Comparison of ENCODE assay signal across 13 cellular contexts in the genomic region with DNA sequence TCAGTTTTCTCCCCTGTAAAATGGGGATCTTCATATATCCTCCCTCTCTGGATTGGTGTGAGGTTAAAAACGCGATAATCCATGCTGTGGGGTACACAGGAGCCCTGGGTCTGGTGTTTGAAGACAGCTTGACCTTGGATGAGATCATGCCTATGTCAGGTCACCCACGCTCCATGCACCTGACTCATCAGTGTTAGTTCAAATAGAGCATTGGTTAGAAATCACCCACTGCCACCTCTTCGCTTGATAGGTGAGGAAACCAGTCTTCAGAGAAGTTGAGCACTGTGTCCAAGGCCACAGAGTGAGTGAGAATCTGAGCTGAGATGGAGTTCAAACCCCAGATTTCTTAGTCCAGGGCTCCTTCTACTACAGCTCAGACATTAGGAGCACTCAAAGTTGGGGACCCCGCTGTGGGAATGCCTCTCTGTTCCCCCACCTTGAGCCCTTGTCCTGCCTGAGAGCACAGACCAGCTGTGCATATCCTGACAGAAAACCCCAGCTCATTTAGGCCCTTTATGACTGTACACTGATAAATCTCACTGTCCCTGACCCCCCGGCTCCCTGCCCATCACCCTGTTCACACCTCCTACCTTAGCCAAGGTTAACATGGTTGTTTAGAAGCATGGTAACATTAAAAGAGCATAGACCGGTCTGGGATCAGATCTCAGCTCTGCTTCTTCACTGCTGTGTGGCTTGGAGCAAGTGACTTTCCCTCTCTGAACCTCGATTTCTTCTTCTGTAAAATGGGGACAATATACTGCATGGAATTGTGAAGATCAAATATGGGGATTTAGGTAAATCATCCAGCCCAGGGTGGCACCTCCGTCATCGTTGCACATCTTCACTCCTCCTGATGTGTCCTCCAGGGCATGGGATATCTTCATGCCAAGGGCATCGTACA. TPM values are rescaled to one million over a fixed set of nuclear protein-coding genes. Genes with fewer than 3 reads are reported as not detected.
DNase-seq lines count a peak whose midpoint lies in the region; ATAC-seq lines count a peak whose summit lies in the region.
"Had no signal": no experiment of that assay in that cellular context is flagged by ENCODE, and none has a peak within 500 bp of the region (broad histone marks: within the 10 kb centered on the region; RNA-seq: fewer than 3 reads in every experiment).

No MANE protein-coding gene starts in this region.

- peak overlapping the region; percentile 51 for H3K27ac Mint-ChIP-seq in activated naive CD4-positive, alpha-beta T cell treated with anti-CD3 and anti-CD28 coated beads, Interleukin-2, amount 10 ng/mL, durations not matched to agents 7 days and 5 days
- peak overlapping the region; percentile 67 for H3K27ac Mint-ChIP-seq in stimulated activated effector memory CD8-positive, alpha-beta T cell treated with anti-CD3 and anti-CD28 coated beads, Interleukin-12 subunit alpha, Interleukin-12 subunit beta, amount 100 ng/mL, for 72 hours
- H3K27ac Mint-ChIP-seq: activated B cell treated with CpG ODN at 0.5 μM for 24 hours, natural killer cell had no signal

- H3K9me3 Mint-ChIP-seq in activated naive CD4-positive, alpha-beta T cell treated with anti-CD3 and anti-CD28 coated beads, Interleukin-2, amount 10 ng/mL, durations not matched to agents 7 days and 5 days, result no peaks in the 10 kb centered on the region
- H3K9me3 Mint-ChIP-seq in stimulated activated effector memory CD8-positive, alpha-beta T cell treated with anti-CD3 and anti-CD28 coated beads, Interleukin-12 subunit alpha, Interleukin-12 subunit beta, amount 100 ng/mL, for 72 hours, result no peaks in the 10 kb centered on the region
- H3K9me3 Mint-ChIP-seq: activated B cell treated with CpG ODN at 0.5 μM for 24 hours, natural killer cell had no signal

- H3K27me3 Mint-ChIP-seq in activated naive CD4-positive, alpha-beta T cell treated with anti-CD3 and anti-CD28 coated beads, Interleukin-2, amount 10 ng/mL, durations not matched to agents 7 days and 5 days, result no peaks in the 10 kb centered on the region
- H3K27me3 Mint-ChIP-seq: activated B cell treated with CpG ODN at 0.5 μM for 24 hours had no signal

- H3K4me1 Mint-ChIP-seq in activated naive CD4-positive, alpha-beta T cell treated with anti-CD3 and anti-CD28 coated beads, Interleukin-2, amount 10 ng/mL, durations not matched to agents 7 days and 5 days, result peaks cover 14% of the 10 kb centered on the region
- peaks cover 11% of the 10 kb centered on the region for H3K4me1 Mint-ChIP-seq in stimulated activated effector memory CD8-positive, alpha-beta T cell treated with anti-CD3 and anti-CD28 coated beads, Interleukin-12 subunit alpha, Interleukin-12 subunit beta, amount 100 ng/mL, for 72 hours
- H3K4me1 Mint-ChIP-seq: activated B cell treated with CpG ODN at 0.5 μM for 24 hours, natural killer cell had no signal

- no peak overlapping the region for H3K4me3 Mint-ChIP-seq in activated naive CD4-positive, alpha-beta T cell treated with anti-CD3 and anti-CD28 coated beads, Interleukin-2, amount 10 ng/mL, durations not matched to agents 7 days and 5 days
- H3K4me3 Mint-ChIP-seq in stimulated activated effector memory CD8-positive, alpha-beta T cell treated with anti-CD3 and anti-CD28 coated beads, Interleukin-12 subunit alpha, Interleukin-12 subunit beta, amount 100 ng/mL, for 72 hours, result no peak overlapping the region
- H3K4me3 Mint-ChIP-seq: activated B cell treated with CpG ODN at 0.5 μM for 24 hours, natural killer cell had no signal

- DNase-seq in activated naive CD4-positive, alpha-beta T cell treated with anti-CD3 and anti-CD28 coated beads, Interleukin-2, amount 10 ng/mL, durations not matched to agents 7 days and 5 days, result no peak
- DNase-seq in activated naive CD4-positive, alpha-beta T cell treated with anti-CD3 and anti-CD28 coated beads, Interleukin-2, amount 50 U/mL, for 16 hours, result no peak
- peak; percentile 47 for DNase-seq in amniotic epithelial cell (ENCODE audit: low read depth)
- no peak for DNase-seq in stimulated activated effector memory CD8-positive, alpha-beta T cell treated with anti-CD3 and anti-CD28 coated beads, Interleukin-12 subunit alpha, Interleukin-12 subunit beta, amount 100 ng/mL, for 72 hours (ENCODE audit: low spot score in 2 of 2)
- no peak for DNase-seq in NCI-H526 treated with DMSO at 0.1 percent for 48 hours (lab: John Stamatoyannopoulos, UW)
- no peak for DNase-seq in posterior vena cava (ENCODE audit: low spot score)
- DNase-seq: activated B cell treated with CpG ODN at 0.5 μM for 24 hours; natural killer cell; NCI-H1436; SHP77 treated with DMSO at 0.1 percent for 48 hours; stimulated activated CD4-positive, alpha-beta T cell treated with anti-CD3 and anti-CD28 coated beads, Interleukin-1b, Interleukin-23, amount 100 ng/mL, for 48 hours; upper lobe of left lung had no signal

- ATAC-seq in HG02852 (IDR thresholded peaks at IDR 0.05; ENCODE audit: unreplicated experiment), result peak; percentile 52
- ATAC-seq in stimulated activated effector memory CD8-positive, alpha-beta T cell treated with anti-CD3 and anti-CD28 coated beads, Interleukin-12 subunit alpha, Interleukin-12 subunit beta, amount 100 ng/mL, for 72 hours, result peak; percentile 86
- ATAC-seq: natural killer cell had no signal

- CTCF ChIA-PET in activated naive CD4-positive, alpha-beta T cell treated with anti-CD3 and anti-CD28 coated beads, Interleukin-2, amount 10 ng/mL, durations not matched to agents 7 days and 5 days (lab: Charles Lee), result interaction anchor here (1.1 to 10.6 kb wide), 8 partner anchors 8 to 256 kb away, joined by 3 to 153 read pairs (median 4); no protein-coding TSS in a partner anchor

- H3K36me3 Mint-ChIP-seq in activated naive CD4-positive, alpha-beta T cell treated with anti-CD3 and anti-CD28 coated beads, Interleukin-2, amount 10 ng/mL, durations not matched to agents 7 days and 5 days, result peaks cover 23% of the 10 kb centered on the region
- H3K36me3 Mint-ChIP-seq in stimulated activated effector memory CD8-positive, alpha-beta T cell treated with anti-CD3 and anti-CD28 coated beads, Interleukin-12 subunit alpha, Interleukin-12 subunit beta, amount 100 ng/mL, for 72 hours, result peaks cover 83% of the 10 kb centered on the region
- H3K36me3 Mint-ChIP-seq: natural killer cell had no signal

- intact Hi-C loops in posterior vena cava (cut with DNase I), result no loop called here

RNA-seq across cellular contexts. Expression of gene LGALS9, which starts 22.4 kb away (rescaled TPM):
- 10 to 100 TPM; 53.9 to 56.9 TPM for total RNA-seq in posterior vena cava
